Comparison of ENCODE assay signal across 22 cellular contexts in the genomic region with DNA sequence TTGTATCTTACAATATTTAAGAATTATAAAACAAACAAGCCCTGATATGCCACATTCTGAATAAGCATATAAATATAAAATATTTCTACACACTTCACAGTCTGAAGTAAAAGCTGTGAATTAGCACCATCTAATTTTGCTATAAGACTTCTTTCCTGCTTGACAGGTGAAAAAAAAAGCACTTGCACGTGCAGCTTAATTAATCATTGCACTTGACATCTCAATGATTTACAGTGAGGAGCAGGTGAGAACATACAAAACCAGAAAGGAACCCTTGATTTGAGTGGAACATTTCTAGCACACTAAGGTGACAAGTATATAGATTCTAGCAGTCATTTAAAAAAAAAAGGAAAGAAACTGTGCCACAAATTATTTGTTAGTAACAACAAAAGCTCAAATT. TPM values are rescaled to one million over a fixed set of nuclear protein-coding genes. Genes with fewer than 3 reads are reported as not detected.
DNase-seq lines count a peak whose midpoint lies in the region; ATAC-seq and TF ChIP-seq lines count a peak whose summit lies in the region.
"Had no signal": no experiment of that assay in that cellular context is flagged by ENCODE, and none has a peak within 500 bp of the region (broad histone marks: within the 10 kb centered on the region; RNA-seq: fewer than 3 reads in every experiment).

No MANE protein-coding gene starts in this region.

- peaks cover 17 to 21% of the 10 kb centered on the region in 2 donors for H3K4me1 Mint-ChIP-seq in natural killer cell
- peaks cover 6 to 8% of the 10 kb centered on the region in 2 donors for H3K4me1 Mint-ChIP-seq in natural killer cell treated with Interleukin-12 subunit alpha and Interleukin-12 subunit beta and Interleukin-15 and Interleukin-18, amount 100 ng/mL, for 72 hours (ENCODE audit: low read depth in 2 of 2)

- no peaks in the 10 kb centered on the region for H3K36me3 ChIP-seq in aorta (ENCODE audit: control insufficient read depth in 1 of 2, insufficient read depth in 2 of 2, low read length in 1 of 2)

- no peaks in the 10 kb centered on the region for H3K27me3 ChIP-seq in aorta (ENCODE audit: control insufficient read depth in 1 of 2, insufficient read depth in 2 of 2, low read length in 1 of 2)
- H3K27me3 ChIP-seq: BLaER1 treated with 17β-estradiol and CSF1 and Interleukin-3, amounts not matched to agents 10 nM and 100 nM; gastroesophageal sphincter had no signal

- DNase-seq in natural killer cell, result no peak
- DNase-seq in natural killer cell treated with Interleukin-12 subunit alpha and Interleukin-12 subunit beta and Interleukin-15 and Interleukin-18, amount 100 ng/mL, for 72 hours (ENCODE audit: low spot score), result no peak
- peak; percentile 77 for DNase-seq in NCI-H2081 treated with DMSO at 0.1 percent for 48 hours (lab: John Stamatoyannopoulos, UW)
- peak; percentile 78 to 89 for DNase-seq in SHP77 (lab: John Stamatoyannopoulos, UW)
- no peak for DNase-seq in aorta
- DNase-seq: ACHN; activated CD4-positive, alpha-beta T cell treated with anti-CD3 and anti-CD28 coated beads for 4 hours; activated naive CD4-positive, alpha-beta T cell; activated T-cell treated with anti-CD3 and anti-CD28 coated beads, Interleukin-2, amount 50 U/mL, for 4 hours; amniotic stem cell; KG1; OCI-M1; Right ventricle myocardium superior; substantia nigra had no signal

- intact Hi-C loops in natural killer cell (cut with micrococcal nuclease), result no loop called here
- intact Hi-C loops in aorta (cut with DNase I), result no loop called here

- H3K27ac ChIP-seq in aorta (ENCODE audit: low read depth in 1 of 2, low read length in 2 of 2), result no peak overlapping the region
- H3K27ac ChIP-seq: BLaER1 treated with 17β-estradiol and CSF1 and Interleukin-3, amounts not matched to agents 10 nM and 100 nM; coronary artery; gastroesophageal sphincter had no signal

- H3K27me3 Mint-ChIP-seq in natural killer cell (ENCODE audit: low read depth in 2 of 2), result no peaks in the 10 kb centered on the region
- H3K27me3 Mint-ChIP-seq in natural killer cell treated with Interleukin-12 subunit alpha and Interleukin-12 subunit beta and Interleukin-15 and Interleukin-18, amount 100 ng/mL, for 72 hours, result no peaks in the 10 kb centered on the region
- H3K27me3 Mint-ChIP-seq: progenitor cell of endocrine pancreas had no signal

- H3K36me3 Mint-ChIP-seq in natural killer cell, result no peaks in the 10 kb centered on the region
- H3K36me3 Mint-ChIP-seq in natural killer cell treated with Interleukin-12 subunit alpha and Interleukin-12 subunit beta and Interleukin-15 and Interleukin-18, amount 100 ng/mL, for 72 hours, result peaks cover 6% of the 10 kb centered on the region

- no peak overlapping the region for H3K4me3 Mint-ChIP-seq in natural killer cell
- H3K4me3 Mint-ChIP-seq in natural killer cell treated with Interleukin-12 subunit alpha and Interleukin-12 subunit beta and Interleukin-15 and Interleukin-18, amount 100 ng/mL, for 72 hours, result no peak overlapping the region
- H3K4me3 Mint-ChIP-seq: activated T-cell treated with anti-CD3 and anti-CD28 coated beads, Interleukin-2, amount 50 U/mL, for 4 hours had no signal

- no peaks in the 10 kb centered on the region for H3K4me1 ChIP-seq in aorta (ENCODE audit: control insufficient read depth in 1 of 2, insufficient read depth in 2 of 2, low read length in 2 of 2)
- H3K4me1 ChIP-seq: BLaER1 treated with 17β-estradiol and CSF1 and Interleukin-3, amounts not matched to agents 10 nM and 100 nM had no signal

- H3K4me3 ChIP-seq in aorta (ENCODE audit: low read length in 2 of 2), result no peak overlapping the region
- H3K4me3 ChIP-seq: BLaER1 treated with 17β-estradiol and CSF1 and Interleukin-3, amounts not matched to agents 10 nM and 100 nM; coronary artery; gastroesophageal sphincter; lung had no signal

- no peaks in the 10 kb centered on the region for H3K9me3 Mint-ChIP-seq in natural killer cell
- H3K9me3 Mint-ChIP-seq in natural killer cell treated with Interleukin-12 subunit alpha and Interleukin-12 subunit beta and Interleukin-15 and Interleukin-18, amount 100 ng/mL, for 72 hours, result no peaks in the 10 kb centered on the region
- H3K9me3 Mint-ChIP-seq: activated T-cell treated with anti-CD3 and anti-CD28 coated beads, Interleukin-2, amount 50 U/mL, for 4 hours had no signal

- no peak for TF ChIP-seq CTCF in natural killer cell (IDR thresholded peaks at IDR 0.05)

- WGBS in aorta, 2 donors, result 47 to 55% methylated on average over 1 of the region's 1 CpG

- H3K9me3 ChIP-seq in aorta (ENCODE audit: control insufficient read depth, low read length), result no peaks in the 10 kb centered on the region
- H3K9me3 ChIP-seq: gastroesophageal sphincter had no signal

- no peak overlapping the region for H3K27ac Mint-ChIP-seq in natural killer cell
- no peak overlapping the region for H3K27ac Mint-ChIP-seq in natural killer cell treated with Interleukin-12 subunit alpha and Interleukin-12 subunit beta and Interleukin-15 and Interleukin-18, amount 100 ng/mL, for 72 hours
- H3K27ac Mint-ChIP-seq: progenitor cell of endocrine pancreas had no signal

- ATAC-seq in natural killer cell, result peak in 2 of 3 donors; percentile 47
- no peak for ATAC-seq in natural killer cell treated with Interleukin-12 subunit alpha and Interleukin-12 subunit beta and Interleukin-15 and Interleukin-18, amount 100 ng/mL, for 72 hours
- ATAC-seq in aorta (ENCODE audit: low FRiP score), result no peak
- no peak for ATAC-seq in HG03378 (IDR thresholded peaks at IDR 0.05; ENCODE audit: unreplicated experiment)
- ATAC-seq in GM18858 (IDR thresholded peaks at IDR 0.05; ENCODE audit: unreplicated experiment), result no peak
- no peak for ATAC-seq in HG03196 (IDR thresholded peaks at IDR 0.05; ENCODE audit: unreplicated experiment)
- ATAC-seq: activated T-cell treated with anti-CD3 and anti-CD28 coated beads, Interleukin-2, amount 50 U/mL, for 4 hours; gastroesophageal sphincter had no signal

RNA-seq across cellular contexts. Expression of gene CHIC2, which starts 47.9 kb away (rescaled TPM):
- total RNA-seq in natural killer cell (10 to 100 TPM; 62.0 to 85.0 (median 79.7) TPM), aorta (10 to 100 TPM; 31.8 to 31.9 TPM)
- 10 to 100 TPM; 15.2 to 31.3 TPM for total RNA-seq in natural killer cell treated with Interleukin-12 subunit alpha and Interleukin-12 subunit beta and Interleukin-15 and Interleukin-18, amount 100 ng/mL, for 72 hours
- polyA plus RNA-seq in aorta, result 10 to 100 TPM; 18.4 to 23.7 TPM

Comparison
In these comparisons a context has a peak if more than half of its experiments do, and no peak if none do; other contexts are left out.
1. ATAC-seq: peak in natural killer cell (2 of 3); none in natural killer cell treated with Interleukin-12 subunit alpha and Interleukin-12 subunit beta and Interleukin-15 and Interleukin-18, amount 100 ng/mL, for 72 hours (0 of 2), aorta (single experiment), HG03378 (single experiment), GM18858 (single experiment) and HG03196 (single experiment).
2. DNase-seq: peak in NCI-H2081 treated with DMSO at 0.1 percent for 48 hours (single experiment) and SHP77 (2 of 2); none in natural killer cell (single experiment), natural killer cell treated with Interleukin-12 subunit alpha and Interleukin-12 subunit beta and Interleukin-15 and Interleukin-18, amount 100 ng/mL, for 72 hours (single experiment) and aorta (0 of 2).